Comparison of ENCODE assay signal across 8 cellular contexts in the genomic region with DNA sequence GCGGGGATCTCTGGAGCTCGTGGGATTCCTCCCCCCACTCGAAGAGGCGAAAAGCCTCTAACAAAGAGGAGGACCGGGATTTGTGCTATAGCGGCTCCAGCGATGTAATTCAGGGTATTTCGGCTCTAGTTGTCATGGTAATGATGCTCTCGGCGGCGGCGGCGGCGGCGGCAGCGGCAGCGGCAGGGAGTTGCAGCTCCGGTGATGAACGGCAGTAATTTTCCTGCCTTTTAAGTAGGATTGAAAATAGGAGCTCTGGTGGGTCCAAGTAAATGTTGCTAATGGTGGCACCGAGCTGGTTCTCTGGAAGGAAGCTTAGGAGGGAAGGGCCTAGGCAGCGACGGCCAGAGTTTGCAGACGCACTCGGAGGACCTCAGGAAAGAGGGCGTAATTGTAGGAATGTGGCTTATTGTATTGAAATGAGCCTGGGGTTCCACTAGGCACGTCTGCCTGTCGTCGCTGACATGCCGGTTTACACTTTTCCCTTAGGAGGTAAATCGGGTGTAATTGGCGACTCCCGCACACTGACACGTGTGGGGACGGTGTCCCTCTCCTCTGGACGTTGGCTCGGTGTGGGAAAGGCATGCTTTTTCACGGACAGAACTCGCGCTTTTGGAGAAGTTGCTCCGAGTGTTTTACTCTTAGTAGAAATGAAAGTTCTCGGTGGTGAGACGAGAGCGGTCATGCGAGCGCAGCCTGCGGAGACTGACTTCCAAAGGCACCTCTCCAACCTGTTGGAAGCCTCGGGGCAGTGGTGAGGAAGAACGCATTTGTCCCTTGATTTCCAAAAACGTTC. TPM values are rescaled to one million over a fixed set of nuclear protein-coding genes. Genes with fewer than 3 reads are reported as not detected.
DNase-seq lines count a peak whose midpoint lies in the region; ATAC-seq, FAIRE-seq and TF ChIP-seq lines count a peak whose summit lies in the region.

No MANE protein-coding gene starts in this region.

- H3K9me3 ChIP-seq in CD8-positive, alpha-beta T cell (ENCODE audit: low read length) = no peaks in the 10 kb centered on the region
- H3K9me3 ChIP-seq in SK-N-MC (ENCODE audit: low read depth, low read length) (no peaks in the 10 kb centered on the region), astrocyte (ENCODE audit: insufficient read depth, low read depth, low read length) (no peaks in the 10 kb centered on the region)

- H2AFZ ChIP-seq in astrocyte (ENCODE audit: low read depth, low read length) = peak overlapping the region; percentile 94

- peak overlapping the region; percentile 99 for H3K4me2 ChIP-seq in astrocyte (ENCODE audit: low read length)

- FAIRE-seq in astrocyte (lab: Jason Lieb, UNC) = no peak

- no peaks in the 10 kb centered on the region for H3K9me3 Mint-ChIP-seq in CD8-positive, alpha-beta T cell
- H3K9me3 Mint-ChIP-seq in astrocyte (ENCODE audit: unreplicated experiment) = peaks cover 5% of the 10 kb centered on the region

- DNase-seq in CD8-positive, alpha-beta T cell = peak; percentile 19 to 70 (median 54)
- DNase-seq in HT1080 (ENCODE audit: low read depth) (peak; percentile 48), SK-N-MC (ENCODE audit: low read depth, low spot score) (no peak), astrocyte (ENCODE audit: low read depth) (peak; percentile 30), sciatic nerve (ENCODE audit: low spot score) (peak; percentile 66)

- POLR2A ChIA-PET in CD8-positive, alpha-beta T cell (lab: Charles Lee) = interaction anchor here (0.6 to 2.6 kb wide), 3 partner anchors 27 to 91 kb away, joined by 3 to 9 read pairs (median 3); a partner anchor contains a TSS

- CTCF ChIA-PET in CD8-positive, alpha-beta T cell (lab: Charles Lee) = interaction anchor here (1.1 to 1.2 kb wide), 2 partner anchors 12 to 14 kb away, joined by 3 read pairs; no protein-coding TSS in a partner anchor

- peaks cover 53% of the 10 kb centered on the region for H3K4me1 Mint-ChIP-seq in CD8-positive, alpha-beta T cell (ENCODE audit: low read depth)
- H3K4me1 Mint-ChIP-seq in astrocyte (ENCODE audit: low read depth, unreplicated experiment) = peaks cover 13% of the 10 kb centered on the region

- no peaks in the 10 kb centered on the region for H4K20me1 ChIP-seq in astrocyte (ENCODE audit: insufficient read depth, low read length)

- peak overlapping the region; percentile 90 for H3K4me3 ChIP-seq in CD8-positive, alpha-beta T cell (ENCODE audit: low read depth, low read length)
- H3K4me3 ChIP-seq in SK-N-MC (peak overlapping the region; percentile 85), astrocyte (ENCODE audit: insufficient read depth, low read depth, low read length) (peak overlapping the region; percentile 83), iPS-11a (ENCODE audit: low read depth, low read length) (peak overlapping the region; percentile 69)

- peaks cover 46% of the 10 kb centered on the region for H3K27me3 Mint-ChIP-seq in CD8-positive, alpha-beta T cell (ENCODE audit: low read depth)
- H3K27me3 Mint-ChIP-seq in astrocyte (ENCODE audit: low read depth, unreplicated experiment) = peaks cover 27% of the 10 kb centered on the region

- intact Hi-C loops in CD8-positive, alpha-beta T cell (cut with DNase I, micrococcal nuclease) = loop anchor here (1.0 to 10.0 kb wide), 11 partner anchors 84 to 1838 kb away; a partner anchor contains a TSS
- intact Hi-C loops in sciatic nerve (cut with DNase I) = no loop called here

- peak overlapping the region; percentile 99 for H3K4me3 Mint-ChIP-seq in CD8-positive, alpha-beta T cell
- peak overlapping the region; percentile 95 for H3K4me3 Mint-ChIP-seq in astrocyte (ENCODE audit: unreplicated experiment)

- TF ChIP-seq CTCF in CD8-positive, alpha-beta T cell (IDR thresholded peaks at IDR 0.05) = no peak
- no peak for TF ChIP-seq CTCF in astrocyte (IDR thresholded peaks at IDR 0.05; ENCODE audit: insufficient read depth, low read depth, low read length)

- peak overlapping the region; percentile 71 for H3K27ac ChIP-seq in CD8-positive, alpha-beta T cell (ENCODE audit: low read depth, low read length)
- H3K27ac ChIP-seq in SK-N-MC = no peak overlapping the region
- peak overlapping the region; percentile 84 for H3K27ac ChIP-seq in astrocyte (ENCODE audit: low read depth, low read length)

- no peaks in the 10 kb centered on the region for H3K36me3 ChIP-seq in CD8-positive, alpha-beta T cell (ENCODE audit: insufficient read depth, low read length)
- H3K36me3 ChIP-seq in SK-N-MC (ENCODE audit: insufficient read depth, low read length) (no peaks in the 10 kb centered on the region; the same call in 1 of the 2 replicates), astrocyte (ENCODE audit: insufficient read depth, low read length) (no peaks in the 10 kb centered on the region)

- no peak for ATAC-seq in CD8-positive, alpha-beta T cell
- ATAC-seq in sciatic nerve (no peak), HG02623 (IDR thresholded peaks at IDR 0.05; ENCODE audit: unreplicated experiment) (no peak), HG03135 (IDR thresholded peaks at IDR 0.05; ENCODE audit: unreplicated experiment) (no peak)

- H3K36me3 Mint-ChIP-seq in CD8-positive, alpha-beta T cell = peaks cover 27% of the 10 kb centered on the region
- peaks cover 1% of the 10 kb centered on the region for H3K36me3 Mint-ChIP-seq in astrocyte (ENCODE audit: low read depth, unreplicated experiment)

- H3K9ac ChIP-seq in SK-N-MC (ENCODE audit: insufficient read length) = peak overlapping the region; percentile 62
- H3K9ac ChIP-seq in astrocyte (ENCODE audit: low read length) = peak overlapping the region; percentile 92

- peaks cover 48% of the 10 kb centered on the region for H3K4me1 ChIP-seq in CD8-positive, alpha-beta T cell (ENCODE audit: insufficient read depth, low read length)
- H3K4me1 ChIP-seq in astrocyte (ENCODE audit: insufficient read depth, low read length) = peaks cover 36% of the 10 kb centered on the region

- H3K79me2 ChIP-seq in astrocyte (ENCODE audit: insufficient read depth, low read length) = peaks cover 5% of the 10 kb centered on the region

- peak overlapping the region; percentile 99 for H3K27ac Mint-ChIP-seq in CD8-positive, alpha-beta T cell
- peak overlapping the region; percentile 98 for H3K27ac Mint-ChIP-seq in astrocyte (ENCODE audit: unreplicated experiment)

- H3K27me3 ChIP-seq in CD8-positive, alpha-beta T cell (ENCODE audit: insufficient read depth, low read length) = peaks cover 28% of the 10 kb centered on the region
- peaks cover 36% of the 10 kb centered on the region for H3K27me3 ChIP-seq in astrocyte (ENCODE audit: insufficient read depth, low read length)

RNA-seq across cellular contexts. Expression of a gene that starts 1.1 kb away (rescaled TPM):
- 100 to 1,000 TPM; 122 to 129 TPM for total RNA-seq in CD8-positive, alpha-beta T cell
- total RNA-seq in HT1080 (2014; rRNA removed; shearing (Covaris generic)) = 0.03 and 0.23 TPM in 2 replicates
- 0.16 and 0.27 TPM in 2 replicates for polyA plus RNA-seq in HT1080 (2015; cell fraction: cytosol; rRNA removed)
- 0.24 and 0.25 TPM in 2 replicates for polyA plus RNA-seq in HT1080 (2015; cell fraction: nucleus; rRNA removed)
- total RNA-seq in astrocyte = 3.2 and 3.6 TPM in 2 replicates
- 42.2 TPM for total RNA-seq in sciatic nerve
